8 cellular contexts compared by ENCODE assay signal in genomic region chr7:5528815-5529442, GRCh38.
DNase-seq lines count a peak whose midpoint lies in the region; ATAC-seq and TF ChIP-seq lines count a peak whose summit lies in the region.

No MANE protein-coding gene starts in this region.

- H3K9ac ChIP-seq in BLaER1 treated with 17β-estradiol and CSF1 and Interleukin-3, amounts not matched to agents 10 nM and 100 nM = peak overlapping the region; percentile 97 to 100 (median 100)
- H3K9ac ChIP-seq in OCI-LY3 (ENCODE audit: low read length) = peak overlapping the region; percentile 100

- DNase-seq in effector memory CD4-positive, alpha-beta T cell = no peak
- DNase-seq in nephron progenitor cell (no peak), retina (no peak), OCI-M2 (lab: John Stamatoyannopoulos, UW; ENCODE audit: unreplicated experiment) (no peak)
- DNase-seq in stimulated activated CD4-positive, alpha-beta T cell treated with anti-CD3 and anti-CD28 coated beads, Interleukin-1b, Interleukin-23, amount 100 ng/mL, for 48 hours = no peak

- peak overlapping the region; percentile 93 to 100 (median 100) for H3K27ac ChIP-seq in BLaER1 treated with 17β-estradiol and CSF1 and Interleukin-3, amounts not matched to agents 10 nM and 100 nM
- peak overlapping the region; percentile 100 for H3K27ac ChIP-seq in OCI-LY3 (ENCODE audit: low read length)
- peak overlapping the region; percentile 74 for H3K27ac ChIP-seq in effector memory CD4-positive, alpha-beta T cell (ENCODE audit: insufficient read depth, low read length, poor library complexity, severe bottlenecking)

- H3K4me3 ChIP-seq in BLaER1 treated with 17β-estradiol and CSF1 and Interleukin-3, amounts not matched to agents 10 nM and 100 nM = peak overlapping the region; percentile 84 to 99 (median 96)
- peak overlapping the region; percentile 98 for H3K4me3 ChIP-seq in OCI-LY3 (ENCODE audit: low read length)
- H3K4me3 ChIP-seq in effector memory CD4-positive, alpha-beta T cell (ENCODE audit: insufficient read depth, low read depth, low read length, poor library complexity, severe bottlenecking) = peak overlapping the region; percentile 67

- H3K36me3 ChIP-seq in BLaER1 treated with 17β-estradiol and CSF1 and Interleukin-3, amounts not matched to agents 10 nM and 100 nM = peaks cover 47 to 56% (median 52%) of the 10 kb centered on the region in 11 experiments
- H3K36me3 ChIP-seq in OCI-LY3 (replicated peaks; ENCODE audit: low read depth, low read length) = peaks cover 51% of the 10 kb centered on the region
- peaks cover 36% of the 10 kb centered on the region for H3K36me3 ChIP-seq in effector memory CD4-positive, alpha-beta T cell (ENCODE audit: control insufficient read depth, insufficient read depth, low read length)

- peak overlapping the region; percentile 99 for H3K27ac Mint-ChIP-seq in nephron progenitor cell

- H3K9me3 Mint-ChIP-seq in nephron progenitor cell = no peaks in the 10 kb centered on the region

- peaks cover 47% of the 10 kb centered on the region for H3K36me3 Mint-ChIP-seq in nephron progenitor cell (ENCODE audit: low read depth)

- H3K4me1 ChIP-seq in BLaER1 treated with 17β-estradiol and CSF1 and Interleukin-3, amounts not matched to agents 10 nM and 100 nM = peaks cover 23 to 72% (median 54%) of the 10 kb centered on the region in 10 experiments
- H3K4me1 ChIP-seq in OCI-LY3 (ENCODE audit: low read length) = peaks cover 20% of the 10 kb centered on the region
- peaks cover 21% of the 10 kb centered on the region for H3K4me1 ChIP-seq in effector memory CD4-positive, alpha-beta T cell (ENCODE audit: control insufficient read depth, insufficient read depth, low read length, poor library complexity, severe bottlenecking)

- no peak overlapping the region for H2AFZ ChIP-seq in OCI-LY3 (ENCODE audit: low read depth, low read length)

- peaks cover 0 to 20% (median 7%) of the 10 kb centered on the region in 11 experiments; a peak in 12 of 22 replicates for H3K9me3 ChIP-seq in BLaER1 treated with 17β-estradiol and CSF1 and Interleukin-3, amounts not matched to agents 10 nM and 100 nM (replicated peaks in 1 of 11)
- no peaks in the 10 kb centered on the region for H3K9me3 ChIP-seq in OCI-LY3 (ENCODE audit: insufficient read depth, low read length)
- no peaks in the 10 kb centered on the region for H3K9me3 ChIP-seq in effector memory CD4-positive, alpha-beta T cell (ENCODE audit: control insufficient read depth, low read length)

- H4K20me1 ChIP-seq in BLaER1 treated with 17β-estradiol and CSF1 and Interleukin-3, amounts not matched to agents 10 nM and 100 nM = peaks cover 56 to 65% (median 64%) of the 10 kb centered on the region in 11 experiments
- peaks cover 47% of the 10 kb centered on the region for H4K20me1 ChIP-seq in OCI-LY3 (ENCODE audit: insufficient read depth, low read length)

- peaks cover 55% of the 10 kb centered on the region for H3K4me1 Mint-ChIP-seq in nephron progenitor cell

- TF ChIP-seq CTCF in OCI-LY3 (IDR thresholded peaks at IDR 0.05; ENCODE audit: low read depth, low read length) = no peak
- no peak for TF ChIP-seq CTCF in nephron progenitor cell (IDR thresholded peaks at IDR 0.05)

- H3K27me3 Mint-ChIP-seq in nephron progenitor cell (ENCODE audit: low read depth, poor library complexity) = peaks cover 6% of the 10 kb centered on the region

- peak overlapping the region; percentile 85 to 99 (median 96) for H3K4me2 ChIP-seq in BLaER1 treated with 17β-estradiol and CSF1 and Interleukin-3, amounts not matched to agents 10 nM and 100 nM
- peak overlapping the region; percentile 69 for H3K4me2 ChIP-seq in OCI-LY3 (ENCODE audit: low read length)

- ATAC-seq in GM18858 (IDR thresholded peaks at IDR 0.05; ENCODE audit: unreplicated experiment) = no peak

- H3K4me3 Mint-ChIP-seq in nephron progenitor cell = peak overlapping the region; percentile 99

- no peaks in the 10 kb centered on the region; a peak in 1 of 22 replicates for H3K27me3 ChIP-seq in BLaER1 treated with 17β-estradiol and CSF1 and Interleukin-3, amounts not matched to agents 10 nM and 100 nM
- H3K27me3 ChIP-seq in OCI-LY3 (ENCODE audit: low read depth, low read length) = no peaks in the 10 kb centered on the region
- no peaks in the 10 kb centered on the region for H3K27me3 ChIP-seq in effector memory CD4-positive, alpha-beta T cell (replicated peaks; ENCODE audit: control insufficient read depth, insufficient read depth, low read length, poor library complexity, severe bottlenecking)

- peaks cover 61% of the 10 kb centered on the region for H3K79me2 ChIP-seq in OCI-LY3 (ENCODE audit: low read length)
